In the genomic region with DNA sequence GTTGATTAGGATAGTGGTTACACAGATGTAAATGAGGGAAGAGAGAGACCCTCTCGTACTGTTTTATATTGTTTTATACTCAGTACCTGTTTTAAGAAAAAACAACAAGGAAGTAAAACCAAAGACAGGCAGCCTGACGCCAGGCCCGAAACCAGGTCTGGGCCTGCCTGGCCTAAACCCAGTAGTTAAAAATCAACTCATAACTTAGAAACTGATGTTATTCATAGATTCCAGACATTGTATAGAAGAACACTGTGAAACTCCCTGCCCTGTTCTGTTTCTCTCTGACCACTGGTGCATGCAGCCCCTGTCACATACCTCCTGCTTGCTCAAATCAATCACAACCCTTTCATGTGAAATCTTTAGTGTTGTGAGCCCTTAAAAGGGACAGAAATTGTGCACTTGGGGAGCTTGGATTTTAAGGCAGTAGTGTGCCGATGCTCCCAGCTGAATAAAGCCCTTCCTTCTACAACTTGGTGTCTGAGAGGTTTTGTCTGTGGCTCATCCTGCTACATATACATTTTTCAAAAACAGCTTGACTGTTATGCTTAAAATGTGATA, we compare ENCODE assay signal across 8 cellular contexts.
DNase-seq lines count a peak whose midpoint lies in the region; ATAC-seq, FAIRE-seq and TF ChIP-seq lines count a peak whose summit lies in the region.
"Not testable (repeated sequence)": the region's sequence is repeated elsewhere in the genome, so short reads cannot be mapped to it uniquely, and the experiment has no call there.

No MANE protein-coding gene starts in this region.

- not testable (repeated sequence) for H2AFZ ChIP-seq in GM12878 (ENCODE audit: control insufficient read depth, low read depth, low read length)

- RAD21 ChIA-PET in GM12878 (lab: Charles Lee; ENCODE audit: unreplicated experiment) = interaction anchor here (1.0 kb wide), 2 partner anchors 12 to 47 kb away, joined by 3 read pairs; no protein-coding TSS in a partner anchor

- H3K4me1 Mint-ChIP-seq in CD8-positive, alpha-beta T cell (ENCODE audit: low read depth) = peaks cover 17% of the 10 kb centered on the region
- peaks cover 7 to 13% of the 10 kb centered on the region in 2 donors for H3K4me1 Mint-ChIP-seq in stimulated activated naive B cell treated with anti-CD40 and anti-IgM and Interleukin-4, amounts not matched to agents 10 μg/mL and 1 μg/mL and 100 μg/mL, for 72 hours

- not testable (repeated sequence) for DNase-seq in CD8-positive, alpha-beta T cell; GM18507 (ENCODE audit: extremely low spot score, insufficient read length, low read depth); RCC 7860 (ENCODE audit: low spot score)
- DNase-seq in GM12878 (ENCODE audit: low read depth, low spot score) = peak; percentile 15
- DNase-seq in glomerular visceral epithelial cell (ENCODE audit: extremely low spot score) = peak; percentile 57
- peak; percentile 15 for DNase-seq in left kidney (ENCODE audit: low read depth, low spot score)
- peak; percentile 13 for DNase-seq in stimulated activated naive B cell treated with anti-CD40 and anti-IgM and Interleukin-4, amounts not matched to agents 10 μg/mL and 1 μg/mL and 100 μg/mL, for 72 hours

- peak overlapping the region; percentile 74 for H3K27ac Mint-ChIP-seq in CD8-positive, alpha-beta T cell
- not testable (repeated sequence) for H3K27ac Mint-ChIP-seq in stimulated activated naive B cell treated with anti-CD40 and anti-IgM and Interleukin-4, amounts not matched to agents 10 μg/mL and 1 μg/mL and 100 μg/mL, for 72 hours

- H3K9me3 Mint-ChIP-seq in CD8-positive, alpha-beta T cell; stimulated activated naive B cell treated with anti-CD40 and anti-IgM and Interleukin-4, amounts not matched to agents 10 μg/mL and 1 μg/mL and 100 μg/mL, for 72 hours: not testable (repeated sequence)

- H3K27me3 Mint-ChIP-seq in CD8-positive, alpha-beta T cell (ENCODE audit: low read depth) = not testable (repeated sequence)
- H3K27me3 Mint-ChIP-seq in stimulated activated naive B cell treated with anti-CD40 and anti-IgM and Interleukin-4, amounts not matched to agents 10 μg/mL and 1 μg/mL and 100 μg/mL, for 72 hours = peaks cover 38 to 56% of the 10 kb centered on the region in 2 donors

- CTCF ChIA-PET in CD8-positive, alpha-beta T cell (lab: Charles Lee) = not testable (repeated sequence)
- CTCF ChIA-PET in GM12878 (lab: Yijun Ruan, JAX) = interaction anchor here (0.7 to 4.4 kb wide), 5 partner anchors 9 to 129 kb away, joined by 3 to 13 read pairs (median 7); no protein-coding TSS in a partner anchor

- not testable (repeated sequence) for H3K9ac ChIP-seq in GM12878 (ENCODE audit: control insufficient read depth, insufficient read depth, low read length); mucosa of rectum (ENCODE audit: low read depth in 1 of 2, low read length in 2 of 2)

- H3K27me3 ChIP-seq in CD8-positive, alpha-beta T cell (ENCODE audit: insufficient read depth, low read length); GM12878 (replicated peaks in 1 of 2; ENCODE audit: control insufficient read depth in 2 of 2, insufficient read depth in 2 of 2, low read length in 1 of 2); mucosa of rectum (ENCODE audit: control insufficient read depth in 2 of 2, insufficient read depth in 2 of 2, low read length in 2 of 2): not testable (repeated sequence)

- H4K20me1 ChIP-seq in GM12878 (ENCODE audit: control insufficient read depth, insufficient read depth) = not testable (repeated sequence)

- FAIRE-seq in GM18507 (lab: Jason Lieb, UNC) = peak; percentile 86
- peak; percentile 81 for FAIRE-seq in RCC 7860 (lab: Jason Lieb, UNC)
- peak; percentile 81 for FAIRE-seq in GM12878 (lab: Jason Lieb, UNC)

- SMC1A ChIA-PET in GM12878 (lab: Charles Lee; ENCODE audit: uncharacterized antibody, unreplicated experiment) = interaction anchor here (1.3 kb wide), 1 partner anchor 16 kb away, joined by 4 read pairs; no protein-coding TSS in a partner anchor

- 7% methylated on average over 4 of the region's 4 CpGs for WGBS in GM12878 (ENCODE audit: insufficient coverage, insufficient replicate concordance, low lambda C conversion rate, missing lambda C conversion rate)

- in situ Hi-C loops in GM12878 (cut with MboI) = not testable (repeated sequence)

- intact Hi-C loops in CD8-positive, alpha-beta T cell (cut with DNase I, micrococcal nuclease); GM12878 (cut with micrococcal nuclease; ENCODE audit: unreplicated experiment): not testable (repeated sequence)

- H3K4me2 ChIP-seq in GM12878 (ENCODE audit: control insufficient read depth, insufficient read depth) = not testable (repeated sequence)

- TF ChIP-seq EP300 in GM12878 (IDR thresholded peaks at IDR 0.05; ENCODE audit: borderline replicate concordance in 1 of 2, control insufficient read depth in 1 of 2, low read depth in 2 of 2, low read length in 2 of 2) = not testable (repeated sequence)

- not testable (repeated sequence) for H3K36me3 Mint-ChIP-seq in CD8-positive, alpha-beta T cell; stimulated activated naive B cell treated with anti-CD40 and anti-IgM and Interleukin-4, amounts not matched to agents 10 μg/mL and 1 μg/mL and 100 μg/mL, for 72 hours

- not testable (repeated sequence) for H3K4me3 ChIP-seq in CD8-positive, alpha-beta T cell (ENCODE audit: low read depth, low read length); GM12878
- peak overlapping the region in 1 of 2 donors; percentile 17 for H3K4me3 ChIP-seq in mucosa of rectum (ENCODE audit: low read length in 2 of 2)

- not testable (repeated sequence) for H3K79me2 ChIP-seq in GM12878 (ENCODE audit: control insufficient read depth, insufficient read depth, low read length)

- not testable (repeated sequence) for ATAC-seq in CD8-positive, alpha-beta T cell
- ATAC-seq in GM12878 = peak; percentile 56
- ATAC-seq in stimulated activated naive B cell treated with anti-CD40 and anti-IgM and Interleukin-4, amounts not matched to agents 10 μg/mL and 1 μg/mL and 100 μg/mL, for 72 hours (replicated peaks) = peak in 1 of 2 donors; percentile 29

- TF ChIP-seq RAD21 in GM12878 (IDR thresholded peaks at IDR 0.05; ENCODE audit: insufficient read depth, low read depth, low read length) = not testable (repeated sequence)

- TF ChIP-seq POLR2A in GM12878 (IDR thresholded peaks at IDR 0.05; ENCODE audit: low read depth, low read length) = not testable (repeated sequence)

- not testable (repeated sequence) for H3K27ac ChIP-seq in CD8-positive, alpha-beta T cell (ENCODE audit: low read depth, low read length); GM12878 (ENCODE audit: control insufficient read depth, insufficient read depth)
- H3K27ac ChIP-seq in mucosa of rectum (ENCODE audit: low read depth in 2 of 2, low read length in 2 of 2) = peak overlapping the region; percentile 49 to 56

- POLR2A ChIA-PET in CD8-positive, alpha-beta T cell (lab: Charles Lee); GM12878 (lab: Charles Lee): not testable (repeated sequence)

- peak overlapping the region; percentile 50 for H3K4me3 Mint-ChIP-seq in CD8-positive, alpha-beta T cell
- H3K4me3 Mint-ChIP-seq in stimulated activated naive B cell treated with anti-CD40 and anti-IgM and Interleukin-4, amounts not matched to agents 10 μg/mL and 1 μg/mL and 100 μg/mL, for 72 hours = not testable (repeated sequence)

- not testable (repeated sequence) for H3K9me3 ChIP-seq in CD8-positive, alpha-beta T cell (ENCODE audit: low read length); GM12878 (replicated peaks; ENCODE audit: control insufficient read depth, insufficient read depth, low read length); mucosa of rectum (ENCODE audit: control insufficient read depth in 2 of 2, low read length in 2 of 2)

- not testable (repeated sequence) for TF ChIP-seq CTCF in CD8-positive, alpha-beta T cell (IDR thresholded peaks at IDR 0.05); GM12878 (IDR thresholded peaks at IDR 0.05 in 2 of 3, conservative IDR thresholded peaks at IDR 0.05 in 1 of 3; ENCODE audit: control insufficient read depth in 2 of 3, extremely low read depth in 1 of 3, insufficient read depth in 1 of 3, low read depth in 3 of 3, low read length in 3 of 3)

- not testable (repeated sequence) for H3K36me3 ChIP-seq in CD8-positive, alpha-beta T cell (ENCODE audit: insufficient read depth, low read length); GM12878 (ENCODE audit: control insufficient read depth in 2 of 2, insufficient read depth in 2 of 2, low read length in 1 of 2); mucosa of rectum (ENCODE audit: control insufficient read depth in 2 of 2, insufficient read depth in 2 of 2, low read length in 2 of 2)

- H3K4me1 ChIP-seq in CD8-positive, alpha-beta T cell (ENCODE audit: insufficient read depth, low read length) = not testable (repeated sequence)
- peaks cover 18% of the 10 kb centered on the region; the same call in 1 of the 2 replicates for H3K4me1 ChIP-seq in GM12878 (ENCODE audit: control insufficient read depth, insufficient read depth, low read length)
- H3K4me1 ChIP-seq in mucosa of rectum (ENCODE audit: control insufficient read depth in 2 of 2, insufficient read depth in 2 of 2, low read length in 2 of 2) = peaks cover 11 to 12% of the 10 kb centered on the region in 2 donors

- not testable (repeated sequence) for BruUV-seq in GM12878 (replicated peaks; lab: Mats Ljungman, UMichigan)

TF ChIP-seq in GM12878, 131 proteins besides CTCF, POLR2A, EP300 and RAD21 (continues in another document):
- TF ChIP-seq, protein P1, sequence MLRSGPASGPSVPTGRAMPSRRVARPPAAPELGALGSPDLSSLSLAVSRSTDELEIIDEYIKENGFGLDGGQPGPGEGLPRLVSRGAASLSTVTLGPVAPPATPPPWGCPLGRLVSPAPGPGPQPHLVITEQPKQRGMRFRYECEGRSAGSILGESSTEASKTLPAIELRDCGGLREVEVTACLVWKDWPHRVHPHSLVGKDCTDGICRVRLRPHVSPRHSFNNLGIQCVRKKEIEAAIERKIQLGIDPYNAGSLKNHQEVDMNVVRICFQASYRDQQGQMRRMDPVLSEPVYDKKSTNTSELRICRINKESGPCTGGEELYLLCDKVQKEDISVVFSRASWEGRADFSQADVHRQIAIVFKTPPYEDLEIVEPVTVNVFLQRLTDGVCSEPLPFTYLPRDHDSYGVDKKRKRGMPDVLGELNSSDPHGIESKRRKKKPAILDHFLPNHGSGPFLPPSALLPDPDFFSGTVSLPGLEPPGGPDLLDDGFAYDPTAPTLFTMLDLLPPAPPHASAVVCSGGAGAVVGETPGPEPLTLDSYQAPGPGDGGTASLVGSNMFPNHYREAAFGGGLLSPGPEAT (IDR thresholded peaks at IDR 0.05; ENCODE audit: low read depth) = peak; percentile 35; the same call in 1 of the 2 replicates
- TF ChIP-seq IKZF1 (conservative IDR thresholded peaks at IDR 0.05) (0 out of 2 replicates have a peak, but pooled peaks have one; percentile 17), ATF7 (IDR thresholded peaks at IDR 0.05; ENCODE audit: low read depth) (0 out of 2 replicates have a peak, but pooled peaks have one; percentile 25), SMARCA5 (IDR thresholded peaks at IDR 0.05) (0 out of 2 replicates have a peak, but pooled peaks have one; percentile 6)
